In the genomic region with DNA sequence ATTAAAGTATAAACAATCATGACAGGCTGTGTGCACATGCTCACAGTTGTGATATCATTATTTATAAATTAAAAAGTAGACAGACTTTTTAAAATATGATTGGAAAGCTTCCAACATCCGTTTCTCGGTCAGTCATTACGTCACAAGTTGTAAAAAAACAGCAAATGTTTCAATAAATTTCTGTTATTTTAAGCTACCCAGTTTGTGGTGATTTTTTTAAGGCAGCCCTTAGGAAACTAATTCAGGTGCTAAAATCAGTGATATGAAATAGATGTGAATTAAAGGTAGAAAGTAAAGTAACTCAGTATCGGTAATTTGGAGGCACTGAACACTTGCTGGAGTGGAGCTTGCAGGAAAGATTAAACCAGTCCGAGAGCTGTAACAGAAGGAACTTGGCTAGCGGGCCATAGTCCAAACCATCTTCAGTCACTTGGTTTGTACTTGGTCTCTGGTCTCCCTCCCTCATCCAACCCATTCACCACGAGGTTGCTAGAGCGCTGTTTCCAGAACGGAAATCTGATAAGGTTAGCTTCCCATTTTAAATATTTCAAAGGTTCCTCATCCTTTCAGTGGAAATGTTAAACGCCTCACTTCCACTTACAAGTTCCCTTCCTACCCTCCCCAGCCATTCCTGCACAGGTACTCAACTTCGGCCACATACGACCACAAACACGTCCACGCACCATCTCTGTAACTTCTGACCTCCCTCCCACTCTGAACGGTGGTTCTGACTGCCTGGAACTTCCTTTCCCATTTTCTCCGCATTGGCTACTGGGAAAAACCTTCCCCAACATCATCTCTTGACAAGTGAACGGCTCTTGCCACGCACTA, we compare ENCODE assay signal across 1 cellular context.
TF ChIP-seq lines count a peak whose summit lies in the region.

No MANE protein-coding gene starts in this region.

TF ChIP-seq in K562, 482 proteins besides CTCF, POLR2A, EP300 and RAD21 (continued from another document):
- TF ChIP-seq TOE1 (IDR thresholded peaks at IDR 0.05; ENCODE audit: borderline replicate concordance) (0 out of 2 replicates have a peak, but pooled peaks have one; percentile 10), TOE1 (CRISPR knock-in tag; IDR thresholded peaks at IDR 0.05; ENCODE audit: borderline replicate concordance, low read depth) (no peak), CXXC5 (CRISPR knock-in tag; IDR thresholded peaks at IDR 0.05) (peak; percentile 19; the same call in 1 of the 2 replicates), EP400 (IDR thresholded peaks at IDR 0.05) (peak; percentile 78), CHD1 (IDR thresholded peaks at IDR 0.05; ENCODE audit: low read length) (peak; percentile 31), MYBL2 (IDR thresholded peaks at IDR 0.05; ENCODE audit: low read depth) (peak; percentile 49; the same call in 1 of the 2 replicates), MYBL2 (CRISPR knock-in tag; IDR thresholded peaks at IDR 0.05; ENCODE audit: borderline replicate concordance) (no peak), TAF1 (IDR thresholded peaks at IDR 0.05; ENCODE audit: control insufficient read depth, extremely low read depth, insufficient read depth, low read length, severe bottlenecking) (peak; percentile 27), ZNF586 (CRISPR knock-in tag; conservative IDR thresholded peaks at IDR 0.05) (no peak), TBP (optimal IDR thresholded peaks at IDR 0.05; ENCODE audit: low read depth, low read length) (peak; percentile 27), ARID1B (IDR thresholded peaks at IDR 0.05) (peak; percentile 50; the same call in 1 of the 2 replicates), ETV6 (IDR thresholded peaks at IDR 0.05; ENCODE audit: borderline replicate concordance in 1 of 2, low read depth in 2 of 2, low read length in 1 of 2) (peak; percentile 71 to 93; a peak in 3 of 4 replicates), ETV6 (CRISPR knock-in tag; IDR thresholded peaks at IDR 0.05; ENCODE audit: borderline replicate concordance) (no peak), ILF3 (IDR thresholded peaks at IDR 0.05; ENCODE audit: borderline replicate concordance) (no peak), E2F3 (CRISPR knock-in tag; IDR thresholded peaks at IDR 0.05) (no peak), POLR2H (tag; IDR thresholded peaks at IDR 0.05; ENCODE audit: low read depth) (no peak), GTF2A2 (tag; IDR thresholded peaks at IDR 0.05) (peak; percentile 33; the same call in 1 of the 2 replicates), ARID2 (IDR thresholded peaks at IDR 0.05) (peak; percentile 5; the same call in 1 of the 2 replicates), ZNF766 (CRISPR knock-in tag; conservative IDR thresholded peaks at IDR 0.05) (peak; percentile 31; the same call in 1 of the 2 replicates), L3MBTL2 (IDR thresholded peaks at IDR 0.05) (peak; percentile 61), RBFOX2 (IDR thresholded peaks at IDR 0.05; ENCODE audit: low read depth, low read length) (no peak), ZNF134 (CRISPR knock-in tag; conservative IDR thresholded peaks at IDR 0.05) (0 out of 2 replicates have a peak, but pooled peaks have one; percentile 6), POU5F1 (IDR thresholded peaks at IDR 0.05; ENCODE audit: borderline replicate concordance, low read depth, low read length, partially characterized antibody) (no peak), SIN3A (IDR thresholded peaks at IDR 0.05; ENCODE audit: borderline replicate concordance in 2 of 2, control insufficient read depth in 1 of 2, low read depth in 2 of 2, low read length in 2 of 2) (0 out of 4 replicates have a peak, but pooled peaks of 1 of the 2 experiments have one; percentile 32), ZNF717 (CRISPR knock-in tag; IDR thresholded peaks at IDR 0.05) (0 out of 2 replicates have a peak, but pooled peaks have one; percentile 35), HDAC1 (IDR thresholded peaks at IDR 0.05) (peak in 1 of 2 experiments; percentile 73; a peak in 2 of 4 replicates), CHD4 (IDR thresholded peaks at IDR 0.05; ENCODE audit: insufficient read depth, insufficient replicate concordance, low read depth, low read length, poor library complexity, severe bottlenecking) (no peak), SMARCA4 (IDR thresholded peaks at IDR 0.05) (no peak)
- TF ChIP-seq, protein P1, sequence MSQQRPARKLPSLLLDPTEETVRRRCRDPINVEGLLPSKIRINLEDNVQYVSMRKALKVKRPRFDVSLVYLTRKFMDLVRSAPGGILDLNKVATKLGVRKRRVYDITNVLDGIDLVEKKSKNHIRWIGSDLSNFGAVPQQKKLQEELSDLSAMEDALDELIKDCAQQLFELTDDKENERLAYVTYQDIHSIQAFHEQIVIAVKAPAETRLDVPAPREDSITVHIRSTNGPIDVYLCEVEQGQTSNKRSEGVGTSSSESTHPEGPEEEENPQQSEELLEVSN (IDR thresholded peaks at IDR 0.05; ENCODE audit: borderline replicate concordance in 1 of 2, extremely low read depth in 1 of 2, insufficient read depth in 1 of 2, insufficient read length in 1 of 2, low read depth in 1 of 2, low read length in 1 of 2, poor library complexity in 1 of 2, severe bottlenecking in 1 of 2) = peak in 1 of 2 experiments; percentile 13
- TF ChIP-seq, protein P2, sequence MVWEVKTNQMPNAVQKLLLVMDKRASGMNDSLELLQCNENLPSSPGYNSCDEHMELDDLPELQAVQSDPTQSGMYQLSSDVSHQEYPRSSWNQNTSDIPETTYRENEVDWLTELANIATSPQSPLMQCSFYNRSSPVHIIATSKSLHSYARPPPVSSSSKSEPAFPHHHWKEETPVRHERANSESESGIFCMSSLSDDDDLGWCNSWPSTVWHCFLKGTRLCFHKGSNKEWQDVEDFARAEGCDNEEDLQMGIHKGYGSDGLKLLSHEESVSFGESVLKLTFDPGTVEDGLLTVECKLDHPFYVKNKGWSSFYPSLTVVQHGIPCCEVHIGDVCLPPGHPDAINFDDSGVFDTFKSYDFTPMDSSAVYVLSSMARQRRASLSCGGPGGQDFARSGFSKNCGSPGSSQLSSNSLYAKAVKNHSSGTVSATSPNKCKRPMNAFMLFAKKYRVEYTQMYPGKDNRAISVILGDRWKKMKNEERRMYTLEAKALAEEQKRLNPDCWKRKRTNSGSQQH (CRISPR knock-in tag; IDR thresholded peaks at IDR 0.05) = peak; percentile 75; the same call in 1 of the 2 replicates
- TF ChIP-seq, protein P3, sequence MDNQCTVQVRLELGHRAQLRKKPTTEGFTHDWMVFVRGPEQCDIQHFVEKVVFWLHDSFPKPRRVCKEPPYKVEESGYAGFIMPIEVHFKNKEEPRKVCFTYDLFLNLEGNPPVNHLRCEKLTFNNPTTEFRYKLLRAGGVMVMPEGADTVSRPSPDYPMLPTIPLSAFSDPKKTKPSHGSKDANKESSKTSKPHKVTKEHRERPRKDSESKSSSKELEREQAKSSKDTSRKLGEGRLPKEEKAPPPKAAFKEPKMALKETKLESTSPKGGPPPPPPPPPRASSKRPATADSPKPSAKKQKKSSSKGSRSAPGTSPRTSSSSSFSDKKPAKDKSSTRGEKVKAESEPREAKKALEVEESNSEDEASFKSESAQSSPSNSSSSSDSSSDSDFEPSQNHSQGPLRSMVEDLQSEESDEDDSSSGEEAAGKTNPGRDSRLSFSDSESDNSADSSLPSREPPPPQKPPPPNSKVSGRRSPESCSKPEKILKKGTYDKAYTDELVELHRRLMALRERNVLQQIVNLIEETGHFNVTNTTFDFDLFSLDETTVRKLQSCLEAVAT (IDR thresholded peaks at IDR 0.05) = peak; percentile 54 to 66; a peak in 2 of 4 replicates
- TF ChIP-seq, protein P4, sequence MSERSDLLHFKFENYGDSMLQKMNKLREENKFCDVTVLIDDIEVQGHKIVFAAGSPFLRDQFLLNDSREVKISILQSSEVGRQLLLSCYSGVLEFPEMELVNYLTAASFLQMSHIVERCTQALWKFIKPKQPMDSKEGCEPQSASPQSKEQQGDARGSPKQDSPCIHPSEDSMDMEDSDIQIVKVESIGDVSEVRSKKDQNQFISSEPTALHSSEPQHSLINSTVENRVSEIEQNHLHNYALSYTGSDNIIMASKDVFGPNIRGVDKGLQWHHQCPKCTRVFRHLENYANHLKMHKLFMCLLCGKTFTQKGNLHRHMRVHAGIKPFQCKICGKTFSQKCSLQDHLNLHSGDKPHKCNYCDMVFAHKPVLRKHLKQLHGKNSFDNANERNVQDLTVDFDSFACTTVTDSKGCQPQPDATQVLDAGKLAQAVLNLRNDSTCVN (CRISPR knock-in tag; IDR thresholded peaks at IDR 0.05) = peak; percentile 64; the same call in 1 of the 2 replicates
- TF ChIP-seq, protein P5, sequence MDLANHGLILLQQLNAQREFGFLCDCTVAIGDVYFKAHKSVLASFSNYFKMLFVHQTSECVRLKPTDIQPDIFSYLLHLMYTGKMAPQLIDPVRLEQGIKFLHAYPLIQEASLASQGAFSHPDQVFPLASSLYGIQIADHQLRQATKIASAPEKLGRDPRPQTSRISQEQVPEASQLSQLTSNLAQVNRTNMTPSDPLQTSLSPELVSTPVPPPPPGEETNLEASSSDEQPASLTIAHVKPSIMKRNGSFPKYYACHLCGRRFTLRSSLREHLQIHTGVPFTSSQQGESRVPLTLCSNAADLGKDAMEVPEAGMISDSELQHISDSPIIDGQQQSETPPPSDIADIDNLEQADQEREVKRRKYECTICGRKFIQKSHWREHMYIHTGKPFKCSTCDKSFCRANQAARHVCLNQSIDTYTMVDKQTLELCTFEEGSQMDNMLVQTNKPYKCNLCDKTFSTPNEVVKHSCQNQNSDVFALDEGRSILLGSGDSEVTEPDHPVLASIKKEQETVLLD (IDR thresholded peaks at IDR 0.05) = 0 out of 2 replicates have a peak, but pooled peaks have one; percentile 25
- TF ChIP-seq, protein P6, sequence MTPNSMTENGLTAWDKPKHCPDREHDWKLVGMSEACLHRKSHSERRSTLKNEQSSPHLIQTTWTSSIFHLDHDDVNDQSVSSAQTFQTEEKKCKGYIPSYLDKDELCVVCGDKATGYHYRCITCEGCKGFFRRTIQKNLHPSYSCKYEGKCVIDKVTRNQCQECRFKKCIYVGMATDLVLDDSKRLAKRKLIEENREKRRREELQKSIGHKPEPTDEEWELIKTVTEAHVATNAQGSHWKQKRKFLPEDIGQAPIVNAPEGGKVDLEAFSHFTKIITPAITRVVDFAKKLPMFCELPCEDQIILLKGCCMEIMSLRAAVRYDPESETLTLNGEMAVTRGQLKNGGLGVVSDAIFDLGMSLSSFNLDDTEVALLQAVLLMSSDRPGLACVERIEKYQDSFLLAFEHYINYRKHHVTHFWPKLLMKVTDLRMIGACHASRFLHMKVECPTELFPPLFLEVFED (CRISPR knock-in tag; conservative IDR thresholded peaks at IDR 0.05) = 0 out of 2 replicates have a peak, but pooled peaks have one; percentile 64
- TF ChIP-seq, protein P7, sequence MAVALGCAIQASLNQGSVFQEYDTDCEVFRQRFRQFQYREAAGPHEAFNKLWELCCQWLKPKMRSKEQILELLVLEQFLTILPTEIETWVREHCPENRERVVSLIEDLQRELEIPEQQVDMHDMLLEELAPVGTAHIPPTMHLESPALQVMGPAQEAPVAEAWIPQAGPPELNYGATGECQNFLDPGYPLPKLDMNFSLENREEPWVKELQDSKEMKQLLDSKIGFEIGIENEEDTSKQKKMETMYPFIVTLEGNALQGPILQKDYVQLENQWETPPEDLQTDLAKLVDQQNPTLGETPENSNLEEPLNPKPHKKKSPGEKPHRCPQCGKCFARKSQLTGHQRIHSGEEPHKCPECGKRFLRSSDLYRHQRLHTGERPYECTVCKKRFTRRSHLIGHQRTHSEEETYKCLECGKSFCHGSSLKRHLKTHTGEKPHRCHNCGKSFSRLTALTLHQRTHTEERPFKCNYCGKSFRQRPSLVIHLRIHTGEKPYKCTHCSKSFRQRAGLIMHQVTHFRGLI (CRISPR knock-in tag; IDR thresholded peaks at IDR 0.05) = no peak
- TF ChIP-seq, protein P8, sequence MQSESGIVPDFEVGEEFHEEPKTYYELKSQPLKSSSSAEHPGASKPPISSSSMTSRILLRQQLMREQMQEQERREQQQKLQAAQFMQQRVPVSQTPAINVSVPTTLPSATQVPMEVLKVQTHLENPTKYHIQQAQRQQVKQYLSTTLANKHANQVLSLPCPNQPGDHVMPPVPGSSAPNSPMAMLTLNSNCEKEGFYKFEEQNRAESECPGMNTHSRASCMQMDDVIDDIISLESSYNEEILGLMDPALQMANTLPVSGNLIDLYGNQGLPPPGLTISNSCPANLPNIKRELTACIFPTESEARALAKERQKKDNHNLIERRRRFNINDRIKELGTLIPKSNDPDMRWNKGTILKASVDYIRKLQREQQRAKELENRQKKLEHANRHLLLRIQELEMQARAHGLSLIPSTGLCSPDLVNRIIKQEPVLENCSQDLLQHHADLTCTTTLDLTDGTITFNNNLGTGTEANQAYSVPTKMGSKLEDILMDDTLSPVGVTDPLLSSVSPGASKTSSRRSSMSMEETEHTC (IDR thresholded peaks at IDR 0.05) = no peak
- TF ChIP-seq, protein P9, sequence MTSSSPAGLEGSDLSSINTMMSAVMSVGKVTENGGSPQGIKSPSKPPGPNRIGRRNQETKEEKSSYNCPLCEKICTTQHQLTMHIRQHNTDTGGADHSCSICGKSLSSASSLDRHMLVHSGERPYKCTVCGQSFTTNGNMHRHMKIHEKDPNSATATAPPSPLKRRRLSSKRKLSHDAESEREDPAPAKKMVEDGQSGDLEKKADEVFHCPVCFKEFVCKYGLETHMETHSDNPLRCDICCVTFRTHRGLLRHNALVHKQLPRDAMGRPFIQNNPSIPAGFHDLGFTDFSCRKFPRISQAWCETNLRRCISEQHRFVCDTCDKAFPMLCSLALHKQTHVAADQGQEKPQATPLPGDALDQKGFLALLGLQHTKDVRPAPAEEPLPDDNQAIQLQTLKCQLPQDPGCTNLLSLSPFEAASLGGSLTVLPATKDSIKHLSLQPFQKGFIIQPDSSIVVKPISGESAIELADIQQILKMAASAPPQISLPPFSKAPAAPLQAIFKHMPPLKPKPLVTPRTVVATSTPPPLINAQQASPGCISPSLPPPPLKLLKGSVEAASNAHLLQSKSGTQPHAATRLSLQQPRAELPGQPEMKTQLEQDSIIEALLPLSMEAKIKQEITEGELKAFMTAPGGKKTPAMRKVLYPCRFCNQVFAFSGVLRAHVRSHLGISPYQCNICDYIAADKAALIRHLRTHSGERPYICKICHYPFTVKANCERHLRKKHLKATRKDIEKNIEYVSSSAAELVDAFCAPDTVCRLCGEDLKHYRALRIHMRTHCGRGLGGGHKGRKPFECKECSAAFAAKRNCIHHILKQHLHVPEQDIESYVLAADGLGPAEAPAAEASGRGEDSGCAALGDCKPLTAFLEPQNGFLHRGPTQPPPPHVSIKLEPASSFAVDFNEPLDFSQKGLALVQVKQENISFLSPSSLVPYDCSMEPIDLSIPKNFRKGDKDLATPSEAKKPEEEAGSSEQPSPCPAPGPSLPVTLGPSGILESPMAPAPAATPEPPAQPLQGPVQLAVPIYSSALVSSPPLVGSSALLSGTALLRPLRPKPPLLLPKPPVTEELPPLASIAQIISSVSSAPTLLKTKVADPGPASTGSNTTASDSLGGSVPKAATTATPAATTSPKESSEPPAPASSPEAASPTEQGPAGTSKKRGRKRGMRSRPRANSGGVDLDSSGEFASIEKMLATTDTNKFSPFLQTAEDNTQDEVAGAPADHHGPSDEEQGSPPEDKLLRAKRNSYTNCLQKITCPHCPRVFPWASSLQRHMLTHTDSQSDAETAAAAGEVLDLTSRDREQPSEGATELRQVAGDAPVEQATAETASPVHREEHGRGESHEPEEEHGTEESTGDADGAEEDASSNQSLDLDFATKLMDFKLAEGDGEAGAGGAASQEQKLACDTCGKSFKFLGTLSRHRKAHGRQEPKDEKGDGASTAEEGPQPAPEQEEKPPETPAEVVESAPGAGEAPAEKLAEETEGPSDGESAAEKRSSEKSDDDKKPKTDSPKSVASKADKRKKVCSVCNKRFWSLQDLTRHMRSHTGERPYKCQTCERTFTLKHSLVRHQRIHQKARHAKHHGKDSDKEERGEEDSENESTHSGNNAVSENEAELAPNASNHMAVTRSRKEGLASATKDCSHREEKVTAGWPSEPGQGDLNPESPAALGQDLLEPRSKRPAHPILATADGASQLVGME (CRISPR knock-in tag; IDR thresholded peaks at IDR 0.05) = 0 out of 2 replicates have a peak, but pooled peaks have one; percentile 11
TF ChIP-seq in K562: peak in this region for 47.
